10 cellular contexts compared by ENCODE assay signal in the genomic region with DNA sequence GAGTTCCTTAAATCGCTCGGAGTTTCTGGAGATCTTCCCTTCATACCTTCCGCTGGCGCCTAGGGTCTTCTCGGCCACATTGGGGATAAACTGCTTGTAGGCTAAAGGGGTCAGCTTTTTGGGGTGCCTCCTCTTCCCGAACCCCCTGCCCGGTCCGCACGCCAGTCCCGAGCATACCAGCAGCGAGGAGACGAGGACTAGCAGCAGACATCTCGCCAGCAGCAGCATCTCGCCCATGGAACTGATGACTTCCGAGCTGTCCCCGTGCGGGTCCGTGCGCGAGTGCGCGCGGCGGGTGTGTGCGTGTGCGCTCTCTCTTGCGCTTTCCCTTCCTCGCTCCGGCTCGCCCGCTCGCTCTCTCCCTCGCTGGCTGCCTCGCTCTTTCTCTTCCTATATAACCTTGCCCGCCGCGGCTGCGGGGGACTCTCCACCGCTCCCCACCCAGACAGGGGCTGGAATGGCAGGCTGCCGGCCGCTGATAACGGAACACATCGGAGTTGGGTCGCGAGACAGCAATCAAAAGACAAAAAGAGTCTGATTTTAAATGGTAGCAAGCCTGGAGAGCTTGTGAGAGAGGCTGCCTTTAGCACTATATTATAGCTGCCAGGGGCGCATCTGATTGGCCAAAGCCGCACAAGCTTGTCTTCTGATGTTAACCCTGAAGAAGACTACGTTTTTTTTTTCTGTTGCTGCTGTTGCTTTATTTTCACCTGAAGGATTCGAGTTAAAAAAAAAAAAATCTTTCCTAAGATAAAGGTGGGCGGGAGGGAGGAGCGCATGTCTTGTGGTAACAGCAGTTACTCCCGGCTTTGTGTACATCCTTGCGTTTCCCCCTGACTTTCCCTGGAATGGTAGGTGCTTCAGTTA. TPM values are rescaled to one million over a fixed set of nuclear protein-coding genes. Genes with fewer than 3 reads are reported as not detected.
DNase-seq lines count a peak whose midpoint lies in the region; ATAC-seq, FAIRE-seq and TF ChIP-seq lines count a peak whose summit lies in the region.
"Had no signal": no experiment of that assay in that cellular context is flagged by ENCODE, and none has a peak within 500 bp of the region (broad histone marks: within the 10 kb centered on the region; RNA-seq: fewer than 3 reads in every experiment).

SHH (minus strand) TSS at position 569 of the 867 bp plus-strand sequence; CDS start at position 228, 341 bp downstream.

- POLR2A ChIA-PET in GM12878 (lab: Charles Lee): no interaction called here

- no peaks in the 10 kb centered on the region for H4K20me1 ChIP-seq in GM12878 (ENCODE audit: control insufficient read depth, insufficient read depth)

- no peaks in the 10 kb centered on the region for H3K79me2 ChIP-seq in GM12878 (ENCODE audit: control insufficient read depth, insufficient read depth, low read length)

- peaks cover 24% of the 10 kb centered on the region for H3K4me1 Mint-ChIP-seq in stimulated activated naive CD8-positive, alpha-beta T cell treated with anti-CD3 and anti-CD28 coated beads, Interleukin-15, Interleukin-2, amounts not matched to agents 100 ng/mL and 50 ng/mL, for 24 hours (ENCODE audit: low read depth)

- H3K9me3 ChIP-seq in GM12878 (replicated peaks; ENCODE audit: control insufficient read depth, insufficient read depth, low read length) (no peaks in the 10 kb centered on the region), mesenchymal stem cell (ENCODE audit: control insufficient read depth, low read length) (no peaks in the 10 kb centered on the region)
- H3K9me3 ChIP-seq: gastroesophageal sphincter had no signal

- H2BK12ac ChIP-seq in mesenchymal stem cell (ENCODE audit: low read length in 2 of 2): no peak within 1 kb of the TSS

- H3K36me3 Mint-ChIP-seq in stimulated activated naive CD8-positive, alpha-beta T cell treated with anti-CD3 and anti-CD28 coated beads, Interleukin-15, Interleukin-2, amounts not matched to agents 100 ng/mL and 50 ng/mL, for 24 hours (ENCODE audit: low read depth): no peaks in the 10 kb centered on the region

- TF ChIP-seq POLR2A in GM12878 (IDR thresholded peaks at IDR 0.05; ENCODE audit: low read depth, low read length): no peak

- ATAC-seq in stimulated activated naive CD8-positive, alpha-beta T cell treated with anti-CD3 and anti-CD28 coated beads, Interleukin-15, Interleukin-2, amounts not matched to agents 100 U/mL and 50 U/mL, for 24 hours: no peak
- ATAC-seq in GM12878 (no peak), GM21717 (IDR thresholded peaks at IDR 0.05; ENCODE audit: unreplicated experiment) (no peak)
- ATAC-seq: gastroesophageal sphincter had no signal

- FAIRE-seq in GM12878 (lab: Jason Lieb, UNC): no peak

- H3K18ac ChIP-seq in mesenchymal stem cell (ENCODE audit: low read depth in 1 of 2, low read length in 2 of 2): no peak within 1 kb of the TSS

- peaks cover 10 to 11% of the 10 kb centered on the region in 2 experiments for H3K27me3 ChIP-seq in GM12878 (replicated peaks in 1 of 2; ENCODE audit: control insufficient read depth in 2 of 2, insufficient read depth in 2 of 2, low read length in 1 of 2)
- peaks cover 65 to 81% of the 10 kb centered on the region in 2 experiments for H3K27me3 ChIP-seq in mesenchymal stem cell (ENCODE audit: control insufficient read depth in 1 of 2, insufficient read depth in 1 of 2, low read length in 2 of 2)

- H4K8ac ChIP-seq in mesenchymal stem cell (ENCODE audit: low read length): no peak within 1 kb of the TSS

- intact Hi-C loops in GM12878 (cut with micrococcal nuclease; ENCODE audit: unreplicated experiment): loop anchor here (10.0 kb wide), 2 partner anchors 343 to 833 kb away; partner anchors contain the start of gene RNF32

- H3K9ac ChIP-seq in GM12878 (ENCODE audit: control insufficient read depth, insufficient read depth, low read length) (no peak within 1 kb of the TSS), mesenchymal stem cell (ENCODE audit: low read length) (no peak within 1 kb of the TSS)

- H3K27ac ChIP-seq in GM12878 (ENCODE audit: control insufficient read depth, insufficient read depth) (no peak within 1 kb of the TSS), mesenchymal stem cell (ENCODE audit: low read length, poor library complexity, severe bottlenecking) (no peak within 1 kb of the TSS)
- H3K27ac ChIP-seq: gastroesophageal sphincter had no signal

- H3K4me3 ChIP-seq in GM12878: no peak within 1 kb of the TSS
- peak within 1 kb of the TSS; percentile 52 to 73 for H3K4me3 ChIP-seq in mesenchymal stem cell (ENCODE audit: insufficient read depth in 1 of 2, low read depth in 1 of 2, low read length in 2 of 2)

- peak within 1 kb of the TSS in 1 of 2 experiments; percentile 23 for H3K23ac ChIP-seq in mesenchymal stem cell (ENCODE audit: low read length in 2 of 2)

- in situ Hi-C loops in GM12878 (cut with MboI): loop anchor here (25.0 kb wide), 1 partner anchor 1450 kb away; no protein-coding TSS in a partner anchor

- H2BK15ac ChIP-seq in mesenchymal stem cell (ENCODE audit: low read depth, poor library complexity, severe bottlenecking): no peak within 1 kb of the TSS

- no peak within 1 kb of the TSS for H2AK5ac ChIP-seq in mesenchymal stem cell (ENCODE audit: low read length, severe bottlenecking)

- no peak for DNase-seq in stimulated activated naive CD8-positive, alpha-beta T cell treated with anti-CD3 and anti-CD28 coated beads, Interleukin-15, Interleukin-2, amounts not matched to agents 100 U/mL and 50 U/mL, for 24 hours
- DNase-seq in GM12878 (ENCODE audit: low read depth, low spot score): no peak
- peak; percentile 34 for DNase-seq in mesenchymal stem cell
- DNase-seq in NCI-H1436 treated with DMSO at 0.1 percent for 48 hours (lab: John Stamatoyannopoulos, UW): no peak
- DNase-seq in OCI-M1 (lab: John Stamatoyannopoulos, UW): no peak
- DNase-seq in RPMI8226: no peak

- H3K4me3 Mint-ChIP-seq in stimulated activated naive CD8-positive, alpha-beta T cell treated with anti-CD3 and anti-CD28 coated beads, Interleukin-15, Interleukin-2, amounts not matched to agents 100 ng/mL and 50 ng/mL, for 24 hours: peak within 1 kb of the TSS; percentile 43

- no peak for TF ChIP-seq EP300 in GM12878 (IDR thresholded peaks at IDR 0.05; ENCODE audit: borderline replicate concordance in 1 of 2, control insufficient read depth in 1 of 2, low read depth in 2 of 2, low read length in 2 of 2)

- no TSS peak for BruUV-seq in GM12878 (replicated peaks; lab: Mats Ljungman, UMichigan)

- H3K4me2 ChIP-seq in GM12878 (ENCODE audit: control insufficient read depth, insufficient read depth) (no peak within 1 kb of the TSS), mesenchymal stem cell (ENCODE audit: low read length, poor library complexity, severe bottlenecking) (peak within 1 kb of the TSS; percentile 96)

- no peak within 1 kb of the TSS for H2AFZ ChIP-seq in GM12878 (ENCODE audit: control insufficient read depth, low read depth, low read length)
- H2AFZ ChIP-seq in mesenchymal stem cell (ENCODE audit: low read depth, low read length): no peak within 1 kb of the TSS

- H3K36me3 ChIP-seq in GM12878 (ENCODE audit: control insufficient read depth in 2 of 2, insufficient read depth in 2 of 2, low read length in 1 of 2) (no peaks in the 10 kb centered on the region), mesenchymal stem cell (ENCODE audit: control insufficient read depth in 1 of 2, insufficient read depth in 2 of 2, low read depth in 1 of 2, low read length in 2 of 2) (no peaks in the 10 kb centered on the region)
- H3K36me3 ChIP-seq: gastroesophageal sphincter had no signal

- no peak within 1 kb of the TSS for H2BK5ac ChIP-seq in mesenchymal stem cell (ENCODE audit: low read depth, low read length, poor library complexity, severe bottlenecking)

- H3K79me1 ChIP-seq in mesenchymal stem cell (replicated peaks; ENCODE audit: low read length, poor library complexity, severe bottlenecking): no peaks in the 10 kb centered on the region

- H3K4me1 ChIP-seq in GM12878 (ENCODE audit: control insufficient read depth, insufficient read depth, low read length) (no peaks in the 10 kb centered on the region), mesenchymal stem cell (ENCODE audit: control insufficient read depth, insufficient read depth, low read depth, low read length) (peaks cover 59% of the 10 kb centered on the region)

- TF ChIP-seq RAD21 in GM12878 (IDR thresholded peaks at IDR 0.05; ENCODE audit: insufficient read depth, low read depth, low read length): no peak

- 18% methylated on average over 45 of the region's 53 CpGs for WGBS in GM12878 (ENCODE audit: insufficient coverage, insufficient replicate concordance, low lambda C conversion rate, missing lambda C conversion rate)
- 3% methylated on average over 53 of the region's 53 CpGs for WGBS in mesenchymal stem cell

- no peak within 1 kb of the TSS for H3K4ac ChIP-seq in mesenchymal stem cell (ENCODE audit: low read depth in 1 of 2, low read length in 2 of 2)

- peaks cover 65% of the 10 kb centered on the region for H3K27me3 Mint-ChIP-seq in stimulated activated naive CD8-positive, alpha-beta T cell treated with anti-CD3 and anti-CD28 coated beads, Interleukin-15, Interleukin-2, amounts not matched to agents 100 ng/mL and 50 ng/mL, for 24 hours

- H4K91ac ChIP-seq in mesenchymal stem cell (ENCODE audit: low read length): no peak within 1 kb of the TSS

- no peaks in the 10 kb centered on the region for H3K9me3 Mint-ChIP-seq in stimulated activated naive CD8-positive, alpha-beta T cell treated with anti-CD3 and anti-CD28 coated beads, Interleukin-15, Interleukin-2, amounts not matched to agents 100 ng/mL and 50 ng/mL, for 24 hours

- TF ChIP-seq CTCF in GM12878 (IDR thresholded peaks at IDR 0.05 in 2 of 3, conservative IDR thresholded peaks at IDR 0.05 in 1 of 3; ENCODE audit: control insufficient read depth in 2 of 3, extremely low read depth in 1 of 3, insufficient read depth in 1 of 3, low read depth in 3 of 3, low read length in 3 of 3): no peak

- SMC1A ChIA-PET in GM12878 (lab: Charles Lee; ENCODE audit: uncharacterized antibody, unreplicated experiment): no interaction called here

- no peak within 1 kb of the TSS for H3K14ac ChIP-seq in mesenchymal stem cell (ENCODE audit: low read length in 2 of 2)

- no peak within 1 kb of the TSS for H2BK120ac ChIP-seq in mesenchymal stem cell (ENCODE audit: low read depth, low read length)

- RAD21 ChIA-PET in GM12878 (lab: Charles Lee; ENCODE audit: unreplicated experiment): interaction anchor here (0.7 kb wide), 1 partner anchor 53 kb away, joined by 3 read pairs; no protein-coding TSS in a partner anchor

- peak within 1 kb of the TSS; percentile 58 for H3K27ac Mint-ChIP-seq in stimulated activated naive CD8-positive, alpha-beta T cell treated with anti-CD3 and anti-CD28 coated beads, Interleukin-15, Interleukin-2, amounts not matched to agents 100 ng/mL and 50 ng/mL, for 24 hours

- CTCF ChIA-PET in GM12878 (lab: Yijun Ruan, JAX): interaction anchor here (0.7 to 0.8 kb wide), 2 partner anchors 661 to 949 kb away, joined by 3 read pairs; no protein-coding TSS in a partner anchor

RNA-seq across cellular contexts. Expression of gene SHH, which starts in this region (rescaled TPM):
- not detected in 2 replicates for total RNA-seq in GM12878 (2013; cell fraction: nucleolus; rRNA removed)
- total RNA-seq in GM12878 (2014; rRNA removed) (not detected in 2 replicates), GM12878 (2014; rRNA removed; fragmentation: Illumina TruSeq; extraction: Trizol) (not detected in 2 replicates), GM12878 (2021) (not detected in 2 replicates)
- not detected for polyA plus RNA-seq in GM12878 (2011; ENCODE audit: low read depth)
- polyA plus RNA-seq in GM12878 (2011; rRNA removed) (not detected in 2 replicates), GM12878 (2014; fragmentation: Illumina TruSeq; extraction: Trizol) (not detected in 2 replicates), GM12878 (2014; fragmentation: Nextera tagmentation; extraction: Ambion mirVana) (not detected), GM12878 (2014; rRNA removed) (not detected in 2 replicates), GM12878 (2016; fragmentation: Nextera tagmentation; extraction: Ambion mirVana) (not detected)
- 0.02 TPM in 1 of 2 replicates, not detected in the other for polyA plus RNA-seq in GM12878 (2011; cell fraction: cytosol; rRNA removed)
- 0.01 TPM in 1 of 2 replicates, not detected in the other for polyA plus RNA-seq in GM12878 (2011; cell fraction: nucleus; rRNA removed)
- polyA plus RNA-seq in GM12878 (2012): not detected in 2 replicates
- not detected in 2 replicates for polyA minus RNA-seq in GM12878 (2011; rRNA and poly(A)+ RNA removed)
- polyA minus RNA-seq in GM12878 (2011; cell fraction: cytosol; rRNA and poly(A)+ RNA removed): not detected in 2 replicates
- polyA minus RNA-seq in GM12878 (2011; cell fraction: nucleus; rRNA and poly(A)+ RNA removed): not detected in 2 replicates
- 0.01 TPM for polyA plus RNA-seq in mesenchymal stem cell (2013, experiment 1 of 2)
- not detected for polyA plus RNA-seq in mesenchymal stem cell (2013, experiment 2 of 2)
- total RNA-seq: H4 had no signal
